ENCODE assay signal across 8 cellular contexts in genomic region chr2:42810126-42810970, GRCh38. TPM values are rescaled to one million over a fixed set of nuclear protein-coding genes. Genes with fewer than 3 reads are reported as not detected.
DNase-seq lines count a peak whose midpoint lies in the region; ATAC-seq, FAIRE-seq and TF ChIP-seq lines count a peak whose summit lies in the region.

No MANE protein-coding gene starts in this region.

- peak; percentile 84; the same call in 1 of the 2 replicates for TF ChIP-seq POLR2A in GM12892 (IDR thresholded peaks at IDR 0.05; ENCODE audit: low read depth, low read length)

- 0 to 1% (median 0%) methylated on average over 64 to 83 of the region's 83 CpGs for WGBS in psoas muscle, 3 donors

- TF ChIP-seq CTCF in left ventricle myocardium inferior (IDR thresholded peaks at IDR 0.05; ENCODE audit: borderline replicate concordance) (peak; percentile 11), psoas muscle (IDR thresholded peaks at IDR 0.05) (peak; percentile 0)

- H3K9me3 ChIP-seq in left ventricle myocardium inferior (replicated peaks) (no peaks in the 10 kb centered on the region), psoas muscle (no peaks in the 10 kb centered on the region)

- H3K4me3 ChIP-seq in left ventricle myocardium inferior = peak overlapping the region; percentile 83
- peak overlapping the region; percentile 82 for H3K4me3 ChIP-seq in psoas muscle

- ATAC-seq in HG02852 (IDR thresholded peaks at IDR 0.05; ENCODE audit: unreplicated experiment) (peak; percentile 70), psoas muscle (peak; percentile 88 to 91 (median 90))

- H3K27ac ChIP-seq in left ventricle myocardium inferior (replicated peaks) (peak overlapping the region; percentile 100), psoas muscle (peak overlapping the region; percentile 99)

- intact Hi-C loops in left ventricle myocardium inferior (cut with micrococcal nuclease) = no loop called here
- intact Hi-C loops in psoas muscle (cut with DNase I) = no loop called here

- H3K4me1 ChIP-seq in left ventricle myocardium inferior (peaks cover 28% of the 10 kb centered on the region), psoas muscle (peaks cover under 1% of the 10 kb centered on the region)

- H3K27me3 ChIP-seq in left ventricle myocardium inferior (ENCODE audit: low read depth) = no peaks in the 10 kb centered on the region
- H3K27me3 ChIP-seq in psoas muscle (ENCODE audit: insufficient read depth in 3 of 3, low read length in 2 of 3) = no peaks in the 10 kb centered on the region

- DNase-seq in GM12892 (ENCODE audit: insufficient read length) (peak; percentile 81), NCI-H1436 treated with DMSO at 0.1 percent for 48 hours (lab: John Stamatoyannopoulos, UW) (peak; percentile 76), T follicular helper cell (ENCODE audit: low read depth) (peak; percentile 89), amniotic epithelial cell (ENCODE audit: low read depth) (peak; percentile 96), left ventricle myocardium inferior (peak; percentile 92), psoas muscle (peak; percentile 93 to 97), urothelium cell line (ENCODE audit: low spot score) (peak; percentile 96)

- no peaks in the 10 kb centered on the region for H3K36me3 ChIP-seq in left ventricle myocardium inferior
- H3K36me3 ChIP-seq in psoas muscle (ENCODE audit: insufficient read depth in 1 of 2, low read depth in 1 of 2) = no peaks in the 10 kb centered on the region

- FAIRE-seq in GM12892 (lab: Jason Lieb, UNC) (peak; percentile 88), urothelium cell line (lab: Jason Lieb, UNC) (peak; percentile 83)

RNA-seq across cellular contexts. Expression of gene HAAO, which starts 18.0 kb away (rescaled TPM):
- 15.4 TPM for polyA plus RNA-seq in GM12892 (2012; ENCODE audit: missing spikeins)
- total RNA-seq in left ventricle myocardium inferior = 2.3 TPM
- 1 to 10 TPM in 3 of 4 donors, under 1 TPM in 1; 0.78 to 4.9 (median 1.9) TPM for total RNA-seq in psoas muscle
- under 1 TPM; 0.78 to 0.93 (median 0.80) TPM for polyA plus RNA-seq in psoas muscle

RNA-seq across cellular contexts. Expression of gene OXER1, which starts 46.4 kb away (rescaled TPM):
- polyA plus RNA-seq in GM12892 (2012; ENCODE audit: missing spikeins) = 2.4 TPM
- total RNA-seq in left ventricle myocardium inferior (0.36 TPM), psoas muscle (1 to 10 TPM in 1 of 4 donors, under 1 TPM in 3; 0.19 to 1.2 (median 0.26) TPM)
- polyA plus RNA-seq in psoas muscle = under 1 TPM; 0.04 to 0.35 (median 0.16) TPM

Comparison
In these comparisons a context has a peak if more than half of its experiments do, and no peak if none do; other contexts are left out.
1. Peak in every context shown above with its lines: DNase-seq, ATAC-seq, H3K4me3 ChIP-seq and H3K27ac ChIP-seq.